Comparison of ENCODE assay signal across 12 cellular contexts in the genomic region with DNA sequence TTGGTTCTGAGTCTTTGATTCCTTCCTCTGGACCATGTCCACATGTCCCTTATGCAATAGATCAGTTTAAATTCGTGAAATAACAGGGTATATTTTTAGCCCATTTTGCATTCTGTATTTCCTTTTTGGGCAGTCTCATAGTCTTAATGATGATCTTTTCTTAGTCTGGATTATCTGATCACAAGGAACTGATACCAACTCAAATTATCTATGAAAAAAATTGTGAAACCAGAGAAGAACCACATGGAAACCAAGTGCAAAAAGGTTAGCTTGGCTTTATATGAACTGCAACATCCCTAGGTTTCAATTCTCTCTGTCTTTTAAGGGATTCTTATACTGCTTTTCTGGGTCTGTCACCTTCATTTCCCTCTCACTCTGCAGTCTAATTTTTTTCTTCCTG.
DNase-seq lines count a peak whose midpoint lies in the region; ATAC-seq and TF ChIP-seq lines count a peak whose summit lies in the region.
"Had no signal": no experiment of that assay in that cellular context is flagged by ENCODE, and none has a peak within 500 bp of the region (broad histone marks: within the 10 kb centered on the region; RNA-seq: fewer than 3 reads in every experiment).

No MANE protein-coding gene starts in this region.

- ATAC-seq in GM18520 (IDR thresholded peaks at IDR 0.05; ENCODE audit: unreplicated experiment) (peak; percentile 53), GM21447 (IDR thresholded peaks at IDR 0.05; ENCODE audit: unreplicated experiment) (peak; percentile 52), HG02981 (IDR thresholded peaks at IDR 0.05; ENCODE audit: unreplicated experiment) (peak; percentile 46)
- ATAC-seq: Right ventricle myocardium inferior had no signal

- H3K9me3 ChIP-seq in MM.1S (replicated peaks; ENCODE audit: insufficient read depth, low read length) (no peaks in the 10 kb centered on the region), WERI-Rb-1 (ENCODE audit: severe bottlenecking) (no peaks in the 10 kb centered on the region)

- no peaks in the 10 kb centered on the region for H3K9me2 ChIP-seq in MM.1S (replicated peaks; ENCODE audit: insufficient read depth, low read length)

- H3K4me2 ChIP-seq in MM.1S (ENCODE audit: low read depth, low read length) = peak overlapping the region; percentile 70

- no peak for DNase-seq in MM.1S
- no peak for DNase-seq in NCI-H1694 (lab: John Stamatoyannopoulos, UW)
- DNase-seq in WERI-Rb-1 = no peak
- no peak for DNase-seq in NCI-H1417 treated with DMSO at 0.1 percent for 48 hours (lab: John Stamatoyannopoulos, UW)
- no peak for DNase-seq in NCI-H2029 treated with DMSO at 0.1 percent for 48 hours (lab: John Stamatoyannopoulos, UW)
- DNase-seq: cortex of kidney, NCI-H1092 treated with DMSO at 0.1 percent for 48 hours, NCI-H524 had no signal

- H4K20me1 ChIP-seq in MM.1S (ENCODE audit: insufficient read depth, low read length) = no peaks in the 10 kb centered on the region

- H3K27me3 ChIP-seq in MM.1S (replicated peaks; ENCODE audit: insufficient read depth, low read length) = no peaks in the 10 kb centered on the region
- no peaks in the 10 kb centered on the region for H3K27me3 ChIP-seq in WERI-Rb-1 (ENCODE audit: insufficient read depth, low read depth, severe bottlenecking)

- H3K4me3 ChIP-seq in MM.1S (ENCODE audit: low read length) (peak overlapping the region; percentile 46), WERI-Rb-1 (ENCODE audit: low read depth, low read length) (no peak overlapping the region)

- H3K36me3 ChIP-seq in MM.1S (replicated peaks; ENCODE audit: insufficient read depth, low read length) = no peaks in the 10 kb centered on the region
- no peaks in the 10 kb centered on the region for H3K36me3 ChIP-seq in WERI-Rb-1

- H3K27ac ChIP-seq in MM.1S (ENCODE audit: low read length) (peak overlapping the region; percentile 70), WERI-Rb-1 (no peak overlapping the region)

- no peaks in the 10 kb centered on the region for H3K79me2 ChIP-seq in MM.1S (ENCODE audit: low read length)

- H3F3A ChIP-seq in MM.1S (ENCODE audit: insufficient read depth, low read length) = peaks cover 11% of the 10 kb centered on the region

- 0 out of 2 replicates have a peak overlapping the region, but pooled peaks have one; percentile 47 for H2AFZ ChIP-seq in MM.1S (ENCODE audit: low read length)

- H3K9ac ChIP-seq in MM.1S (ENCODE audit: low read length) = peak overlapping the region; percentile 31; the same call in 1 of the 2 replicates

- TF ChIP-seq CTCF in MM.1S (IDR thresholded peaks at IDR 0.05; ENCODE audit: low read length) = no peak
- no peak for TF ChIP-seq CTCF in WERI-Rb-1 (IDR thresholded peaks at IDR 0.05; ENCODE audit: low read depth, low read length)

- peaks cover 26% of the 10 kb centered on the region for H3K4me1 ChIP-seq in MM.1S (ENCODE audit: low read length)
